Comparison of ENCODE assay signal across 1 cellular context in genomic region chr14:68651075-68651474, GRCh38.
TF ChIP-seq lines count a peak whose summit lies in the region.

No MANE protein-coding gene starts in this region.

TF ChIP-seq in HepG2, 621 proteins besides CTCF, POLR2A, EP300 and RAD21 (continued from another document):
- TF ChIP-seq, protein P1, sequence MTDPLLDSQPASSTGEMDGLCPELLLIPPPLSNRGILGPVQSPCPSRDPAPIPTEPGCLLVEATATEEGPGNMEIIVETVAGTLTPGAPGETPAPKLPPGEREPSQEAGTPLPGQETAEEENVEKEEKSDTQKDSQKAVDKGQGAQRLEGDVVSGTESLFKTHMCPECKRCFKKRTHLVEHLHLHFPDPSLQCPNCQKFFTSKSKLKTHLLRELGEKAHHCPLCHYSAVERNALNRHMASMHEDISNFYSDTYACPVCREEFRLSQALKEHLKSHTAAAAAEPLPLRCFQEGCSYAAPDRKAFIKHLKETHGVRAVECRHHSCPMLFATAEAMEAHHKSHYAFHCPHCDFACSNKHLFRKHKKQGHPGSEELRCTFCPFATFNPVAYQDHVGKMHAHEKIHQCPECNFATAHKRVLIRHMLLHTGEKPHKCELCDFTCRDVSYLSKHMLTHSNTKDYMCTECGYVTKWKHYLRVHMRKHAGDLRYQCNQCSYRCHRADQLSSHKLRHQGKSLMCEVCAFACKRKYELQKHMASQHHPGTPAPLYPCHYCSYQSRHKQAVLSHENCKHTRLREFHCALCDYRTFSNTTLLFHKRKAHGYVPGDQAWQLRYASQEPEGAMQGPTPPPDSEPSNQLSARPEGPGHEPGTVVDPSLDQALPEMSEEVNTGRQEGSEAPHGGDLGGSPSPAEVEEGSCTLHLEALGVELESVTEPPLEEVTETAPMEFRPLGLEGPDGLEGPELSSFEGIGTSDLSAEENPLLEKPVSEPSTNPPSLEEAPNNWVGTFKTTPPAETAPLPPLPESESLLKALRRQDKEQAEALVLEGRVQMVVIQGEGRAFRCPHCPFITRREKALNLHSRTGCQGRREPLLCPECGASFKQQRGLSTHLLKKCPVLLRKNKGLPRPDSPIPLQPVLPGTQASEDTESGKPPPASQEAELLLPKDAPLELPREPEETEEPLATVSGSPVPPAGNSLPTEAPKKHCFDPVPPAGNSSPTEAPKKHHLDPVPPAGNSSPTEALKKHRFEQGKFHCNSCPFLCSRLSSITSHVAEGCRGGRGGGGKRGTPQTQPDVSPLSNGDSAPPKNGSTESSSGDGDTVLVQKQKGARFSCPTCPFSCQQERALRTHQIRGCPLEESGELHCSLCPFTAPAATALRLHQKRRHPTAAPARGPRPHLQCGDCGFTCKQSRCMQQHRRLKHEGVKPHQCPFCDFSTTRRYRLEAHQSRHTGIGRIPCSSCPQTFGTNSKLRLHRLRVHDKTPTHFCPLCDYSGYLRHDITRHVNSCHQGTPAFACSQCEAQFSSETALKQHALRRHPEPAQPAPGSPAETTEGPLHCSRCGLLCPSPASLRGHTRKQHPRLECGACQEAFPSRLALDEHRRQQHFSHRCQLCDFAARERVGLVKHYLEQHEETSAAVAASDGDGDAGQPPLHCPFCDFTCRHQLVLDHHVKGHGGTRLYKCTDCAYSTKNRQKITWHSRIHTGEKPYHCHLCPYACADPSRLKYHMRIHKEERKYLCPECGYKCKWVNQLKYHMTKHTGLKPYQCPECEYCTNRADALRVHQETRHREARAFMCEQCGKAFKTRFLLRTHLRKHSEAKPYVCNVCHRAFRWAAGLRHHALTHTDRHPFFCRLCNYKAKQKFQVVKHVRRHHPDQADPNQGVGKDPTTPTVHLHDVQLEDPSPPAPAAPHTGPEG (CRISPR knock-in tag; IDR thresholded peaks at IDR 0.05), result no peak
- no peak for TF ChIP-seq ZNF143 (CRISPR knock-in tag; IDR thresholded peaks at IDR 0.05)
- no peak for TF ChIP-seq ZNF121 (CRISPR knock-in tag; IDR thresholded peaks at IDR 0.05)
- TF ChIP-seq ATF5 (CRISPR knock-in tag; IDR thresholded peaks at IDR 0.05; ENCODE audit: low read depth), result no peak
- no peak for TF ChIP-seq TEAD3 (CRISPR knock-in tag; optimal IDR thresholded peaks at IDR 0.05; ENCODE audit: borderline replicate concordance)
- no peak for TF ChIP-seq ATF2 (CRISPR knock-in tag; IDR thresholded peaks at IDR 0.05)
- no peak for TF ChIP-seq KLF11 (CRISPR knock-in tag; IDR thresholded peaks at IDR 0.05)
- no peak for TF ChIP-seq SMYD3 (CRISPR knock-in tag; IDR thresholded peaks at IDR 0.05)
- TF ChIP-seq ZNF512B (CRISPR knock-in tag; IDR thresholded peaks at IDR 0.05; ENCODE audit: borderline replicate concordance), result no peak
- TF ChIP-seq ZNF709 (CRISPR knock-in tag; IDR thresholded peaks at IDR 0.05), result no peak
- no peak for TF ChIP-seq RCOR2 (CRISPR knock-in tag; IDR thresholded peaks at IDR 0.05)
- TF ChIP-seq ZNF292 (CRISPR knock-in tag; IDR thresholded peaks at IDR 0.05; ENCODE audit: borderline replicate concordance, low read depth), result no peak
- TF ChIP-seq FOSL1 (CRISPR knock-in tag; IDR thresholded peaks at IDR 0.05; ENCODE audit: borderline replicate concordance), result no peak
- TF ChIP-seq ZNF30 (CRISPR knock-in tag; IDR thresholded peaks at IDR 0.05), result no peak
- TF ChIP-seq NFIB (CRISPR knock-in tag; IDR thresholded peaks at IDR 0.05; ENCODE audit: borderline replicate concordance), result no peak
- no peak for TF ChIP-seq ZNF800 (CRISPR knock-in tag; IDR thresholded peaks at IDR 0.05)
- TF ChIP-seq ZNF510 (CRISPR knock-in tag; IDR thresholded peaks at IDR 0.05; ENCODE audit: low read depth), result no peak
